ENCODE assay signal across 11 cellular contexts in genomic region chr7:136874393-136875032, GRCh38. TPM values are rescaled to one million over a fixed set of nuclear protein-coding genes. Genes with fewer than 3 reads are reported as not detected.
DNase-seq lines count a peak whose midpoint lies in the region; ATAC-seq and TF ChIP-seq lines count a peak whose summit lies in the region.
"Had no signal": no experiment of that assay in that cellular context is flagged by ENCODE, and none has a peak within 500 bp of the region (broad histone marks: within the 10 kb centered on the region; RNA-seq: fewer than 3 reads in every experiment).

No MANE protein-coding gene starts in this region.

- DNase-seq in NCI-H2107 treated with DMSO at 0.1 percent for 48 hours (lab: John Stamatoyannopoulos, UW; ENCODE audit: unreplicated experiment) (peak; percentile 6), NCI-H2107 (lab: John Stamatoyannopoulos, UW) (no peak), NCI-H526 (lab: John Stamatoyannopoulos, UW) (peak; percentile 15 to 35), dorsolateral prefrontal cortex (no peak), renal cortical epithelial cell (ENCODE audit: low read depth) (peak; percentile 2), omental fat pad (ENCODE audit: low spot score) (no peak)
- DNase-seq: CD4-positive, CD25-positive, alpha-beta regulatory T cell had no signal

- H3K27ac ChIP-seq in dorsolateral prefrontal cortex, result no peak overlapping the region

- intact Hi-C loops in dorsolateral prefrontal cortex (cut with DNase I), result no loop called here

- H3K27me3 ChIP-seq in dorsolateral prefrontal cortex, result peaks cover 0 to 36% (median 19%) of the 10 kb centered on the region in 45 donors

- TF ChIP-seq CTCF in dorsolateral prefrontal cortex (IDR thresholded peaks at IDR 0.05 in 54 of 56, conservative IDR thresholded peaks at IDR 0.05 in 2 of 56; ENCODE audit: low read depth in 1 of 56, partially characterized antibody in 56 of 56) (peak in 47 of 56 donors; percentile 13 to 63 (median 38)), omental fat pad (IDR thresholded peaks at IDR 0.05) (no peak)

- no peak overlapping the region for H3K4me3 ChIP-seq in dorsolateral prefrontal cortex

- ATAC-seq in GM21825 (IDR thresholded peaks at IDR 0.05; ENCODE audit: unreplicated experiment), result no peak
- no peak for ATAC-seq in omental fat pad (ENCODE audit: low FRiP score)
- no peak for ATAC-seq in esophagus mucosa

RNA-seq across cellular contexts. Expression of gene CHRM2, which starts 6.1 kb away (rescaled TPM):
- 10 to 100 TPM in 18 of 120 experiments, 1 to 10 TPM in 102; 1.4 to 15.9 (median 7.3) TPM for total RNA-seq in dorsolateral prefrontal cortex
- total RNA-seq in renal cortical epithelial cell, result under 0.01 TPM in 1 of 2 replicates, not detected in the other
- under 1 TPM in 2 of 4 donors, not detected in 2; 0.09 to 0.47 TPM for total RNA-seq in omental fat pad
- not detected for total RNA-seq in esophagus mucosa
- total RNA-seq: CD4-positive, CD25-positive, alpha-beta regulatory T cell; pulmonary artery endothelial cell; T-helper 1 cell treated with Interleukin-12 subunit alpha and Interleukin-12 subunit beta and Interleukin-4 antibody, amounts not matched to agents 30 ng/mL and 1 ng/mL, for 36 hours had no signal

Comparison
In these comparisons a context has a peak if more than half of its experiments do, and no peak if none do; other contexts are left out.
1. DNase-seq: peak in NCI-H2107 treated with DMSO at 0.1 percent for 48 hours (single experiment), NCI-H526 (2 of 2) and renal cortical epithelial cell (single experiment); none in NCI-H2107 (single experiment), dorsolateral prefrontal cortex (0 of 10) and omental fat pad (single experiment).
2. CTCF ChIP-seq: peak in dorsolateral prefrontal cortex (47 of 56); none in omental fat pad (0 of 3).